ENCODE assay signal across 15 cellular contexts in the genomic region with DNA sequence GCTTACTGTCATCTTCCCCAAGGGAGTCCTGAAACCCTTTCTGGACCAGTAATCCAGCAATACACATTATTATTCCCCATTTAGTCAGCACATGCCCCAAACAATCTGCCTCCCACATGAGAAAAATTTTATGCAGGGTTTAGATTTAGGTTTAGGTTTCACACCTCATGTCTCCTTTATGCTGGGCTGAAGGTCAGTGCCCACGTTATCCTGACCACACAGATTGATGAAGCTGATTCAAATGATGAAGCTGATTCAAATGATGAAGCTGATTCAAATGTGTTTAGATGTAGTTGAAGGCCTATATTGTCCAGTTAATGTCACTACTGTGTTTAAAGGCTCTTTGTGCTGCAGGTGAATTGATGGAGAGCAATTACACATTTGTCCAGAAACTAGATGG. TPM values are rescaled to one million over a fixed set of nuclear protein-coding genes. Genes with fewer than 3 reads are reported as not detected.
"Had no signal": no experiment of that assay in that cellular context is flagged by ENCODE, and none has a peak within 500 bp of the region (broad histone marks: within the 10 kb centered on the region; RNA-seq: fewer than 3 reads in every experiment).

No MANE protein-coding gene starts in this region.

- H3K4me1 Mint-ChIP-seq: brain, nephron had no signal

- ATAC-seq: gastroesophageal sphincter, right cardiac atrium had no signal

- H3K36me3 Mint-ChIP-seq: brain, memory B cell had no signal

- H3K4me3 Mint-ChIP-seq: brain, memory B cell, nephron had no signal

- DNase-seq: activated CD8-positive, alpha-beta memory T cell treated with anti-CD3 and anti-CD28 coated beads, Interleukin-2, amount 50 U/mL, for 4 hours; activated effector memory CD4-positive, alpha-beta T cell treated with anti-CD3 and anti-CD28 coated beads, Interleukin-2, amount 50 U/mL, for 16 hours; amniotic stem cell; effector memory CD4-positive, alpha-beta T cell; left ventricle myocardium inferior; occipital lobe; right cardiac atrium; small intestine; T-helper 9 cell; trophoblast cell had no signal

- H3K9me3 Mint-ChIP-seq: memory B cell, nephron had no signal

- H3K27ac Mint-ChIP-seq: brain, memory B cell, nephron, progenitor cell of endocrine pancreas had no signal

RNA-seq across cellular contexts. Expression of a gene that starts 18.1 kb away (rescaled TPM):
- total RNA-seq: left ventricle myocardium inferior, occipital lobe, progenitor cell of endocrine pancreas, right cardiac atrium had no signal
